16 cellular contexts compared by ENCODE assay signal in the genomic region with DNA sequence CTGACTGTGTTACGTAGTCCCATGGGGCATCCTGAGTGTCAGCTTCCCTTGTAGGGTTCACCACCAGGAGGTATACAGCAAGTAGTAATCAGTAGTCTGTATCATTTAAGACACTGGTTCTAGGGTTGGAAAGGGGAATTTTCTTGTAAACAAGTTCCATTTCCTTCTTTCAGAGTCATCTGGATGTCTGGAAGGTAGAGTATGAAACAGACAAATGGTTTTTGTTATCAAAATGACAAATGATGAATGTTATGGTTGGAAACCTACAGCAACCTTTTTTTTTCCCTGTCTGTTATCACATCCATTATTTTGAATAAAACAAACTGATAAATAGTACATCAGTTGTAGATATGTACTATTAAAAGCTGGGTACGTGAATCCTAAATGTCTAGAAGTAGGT.
DNase-seq lines count a peak whose midpoint lies in the region; ATAC-seq, FAIRE-seq and TF ChIP-seq lines count a peak whose summit lies in the region.
"Had no signal": no experiment of that assay in that cellular context is flagged by ENCODE, and none has a peak within 500 bp of the region (broad histone marks: within the 10 kb centered on the region; RNA-seq: fewer than 3 reads in every experiment).

No MANE protein-coding gene starts in this region.

- H3K4me3 Mint-ChIP-seq in effector memory CD8-positive, alpha-beta T cell, result no peak overlapping the region
- H3K4me3 Mint-ChIP-seq: CD4-positive, alpha-beta memory T cell had no signal

- no peak for TF ChIP-seq POLR2A in H54 (IDR thresholded peaks at IDR 0.05; ENCODE audit: low read depth, low read length)

- H3K4me1 Mint-ChIP-seq in effector memory CD8-positive, alpha-beta T cell (ENCODE audit: low read depth in 2 of 2), result no peaks in the 10 kb centered on the region
- H3K4me1 Mint-ChIP-seq: CD4-positive, alpha-beta memory T cell had no signal

- peak; percentile 48 for FAIRE-seq in H54 (lab: Jason Lieb, UNC)
- peak; percentile 41 for FAIRE-seq in islet of Langerhans (lab: Jason Lieb, UNC)
- FAIRE-seq: A204.1, HepG2, HTR-8/SVneo had no signal

- H3K27me3 Mint-ChIP-seq in effector memory CD8-positive, alpha-beta T cell, result no peaks in the 10 kb centered on the region
- H3K27me3 Mint-ChIP-seq: CD4-positive, alpha-beta memory T cell had no signal

- no peak overlapping the region for H3K27ac Mint-ChIP-seq in effector memory CD8-positive, alpha-beta T cell

- no peaks in the 10 kb centered on the region for H3K9me3 Mint-ChIP-seq in effector memory CD8-positive, alpha-beta T cell

- no peak for DNase-seq in H54 (ENCODE audit: insufficient read length, low spot score)
- peak; percentile 53 for DNase-seq in NCI-H2171 treated with DMSO at 0.1 percent for 48 hours (lab: John Stamatoyannopoulos, UW)
- DNase-seq in amniotic epithelial cell (ENCODE audit: low read depth), result peak; percentile 47
- no peak for DNase-seq in effector memory CD8-positive, alpha-beta T cell
- no peak for DNase-seq in medulla oblongata (ENCODE audit: extremely low spot score)
- DNase-seq: BE2C; CD4-positive, alpha-beta memory T cell; DND-41; GDM1; GM23248; H7 had no signal

- H3K36me3 Mint-ChIP-seq in effector memory CD8-positive, alpha-beta T cell (ENCODE audit: insufficient read depth), result no peaks in the 10 kb centered on the region
- H3K36me3 Mint-ChIP-seq: CD4-positive, alpha-beta memory T cell had no signal

- ATAC-seq in effector memory CD8-positive, alpha-beta T cell (replicated peaks), result no peak
- ATAC-seq in HG02642 (IDR thresholded peaks at IDR 0.05; ENCODE audit: poor library complexity, unreplicated experiment), result no peak
- ATAC-seq: HepG2 had no signal

Comparison
In these comparisons a context has a peak if more than half of its experiments do, and no peak if none do; other contexts are left out.
1. DNase-seq: peak in NCI-H2171 treated with DMSO at 0.1 percent for 48 hours (single experiment) and amniotic epithelial cell (single experiment); none in H54 (single experiment), effector memory CD8-positive, alpha-beta T cell (0 of 3) and medulla oblongata (single experiment).